Comparison of ENCODE assay signal across 15 cellular contexts in genomic region chr2:72292433-72292832, GRCh38.
DNase-seq lines count a peak whose midpoint lies in the region; ATAC-seq, FAIRE-seq and TF ChIP-seq lines count a peak whose summit lies in the region.
"Had no signal": no experiment of that assay in that cellular context is flagged by ENCODE, and none has a peak within 500 bp of the region (broad histone marks: within the 10 kb centered on the region; RNA-seq: fewer than 3 reads in every experiment).

No MANE protein-coding gene starts in this region.

- no peak for FAIRE-seq in bronchial epithelial cell (lab: Jason Lieb, UNC)
- FAIRE-seq: A549, GM19239 had no signal

- no peaks in the 10 kb centered on the region for H3K27me3 Mint-ChIP-seq in mesothelial cell of epicardium (ENCODE audit: low read depth)
- H3K27me3 Mint-ChIP-seq: CD4-positive, alpha-beta memory T cell had no signal

- H3K4me1 Mint-ChIP-seq in mesothelial cell of epicardium = peaks cover 20% of the 10 kb centered on the region

- no peak for TF ChIP-seq CTCF in bronchial epithelial cell (IDR thresholded peaks at IDR 0.05; ENCODE audit: insufficient read depth, low read length, severe bottlenecking)
- TF ChIP-seq CTCF in mesothelial cell of epicardium (IDR thresholded peaks at IDR 0.05; ENCODE audit: unreplicated experiment) = no peak

- no peaks in the 10 kb centered on the region for H3K36me3 ChIP-seq in bronchial epithelial cell (ENCODE audit: control insufficient read depth, insufficient read depth, low read length)
- H3K36me3 ChIP-seq: BE2C had no signal

- peaks cover 8% of the 10 kb centered on the region for H3K9me3 Mint-ChIP-seq in mesothelial cell of epicardium
- H3K9me3 Mint-ChIP-seq: HFFc6 had no signal

- no peaks in the 10 kb centered on the region for H3K27me3 ChIP-seq in bronchial epithelial cell (ENCODE audit: control insufficient read depth, insufficient read depth, low read length)
- H3K27me3 ChIP-seq: BE2C had no signal

- peak; percentile 57 for DNase-seq in amniotic epithelial cell (ENCODE audit: low read depth)
- DNase-seq in bronchial epithelial cell (ENCODE audit: low read depth) = peak; percentile 9
- DNase-seq in fibroblast of peridontal ligament (ENCODE audit: extremely low read depth) = peak; percentile 14
- DNase-seq in mesothelial cell of epicardium (ENCODE audit: low spot score in 2 of 2, unreplicated experiment in 2 of 2) = no peak
- DNase-seq in NCI-H187 treated with DMSO at 0.1 percent for 48 hours (lab: John Stamatoyannopoulos, UW) = no peak
- DNase-seq: BE2C; Caco-2; CD4-positive, alpha-beta memory T cell; GF-D8; HCEC 1CT; HFFc6 had no signal

- no peak overlapping the region for H3K4me3 Mint-ChIP-seq in mesothelial cell of epicardium
- H3K4me3 Mint-ChIP-seq: CD4-positive, alpha-beta memory T cell; HFFc6 had no signal

- H3K36me3 Mint-ChIP-seq in mesothelial cell of epicardium = peaks cover 11% of the 10 kb centered on the region
- H3K36me3 Mint-ChIP-seq: CD4-positive, alpha-beta memory T cell had no signal

- no peak overlapping the region for H3K4me3 ChIP-seq in bronchial epithelial cell (ENCODE audit: low read depth, low read length)
- H3K4me3 ChIP-seq: A549 had no signal

- peak overlapping the region; percentile 93 for H3K27ac Mint-ChIP-seq in mesothelial cell of epicardium
- H3K27ac Mint-ChIP-seq: CD4-positive, alpha-beta memory T cell; HFFc6 had no signal

- ATAC-seq in HG02938 (IDR thresholded peaks at IDR 0.05; ENCODE audit: unreplicated experiment) = no peak
- ATAC-seq in GM19452 (IDR thresholded peaks at IDR 0.05; ENCODE audit: unreplicated experiment) = no peak

Comparison
In these comparisons a context has a peak if more than half of its experiments do, and no peak if none do; other contexts are left out.
1. DNase-seq: peak in amniotic epithelial cell (single experiment), bronchial epithelial cell (single experiment) and fibroblast of peridontal ligament (single experiment); none in mesothelial cell of epicardium (0 of 2) and NCI-H187 treated with DMSO at 0.1 percent for 48 hours (single experiment).